In the genomic region with DNA sequence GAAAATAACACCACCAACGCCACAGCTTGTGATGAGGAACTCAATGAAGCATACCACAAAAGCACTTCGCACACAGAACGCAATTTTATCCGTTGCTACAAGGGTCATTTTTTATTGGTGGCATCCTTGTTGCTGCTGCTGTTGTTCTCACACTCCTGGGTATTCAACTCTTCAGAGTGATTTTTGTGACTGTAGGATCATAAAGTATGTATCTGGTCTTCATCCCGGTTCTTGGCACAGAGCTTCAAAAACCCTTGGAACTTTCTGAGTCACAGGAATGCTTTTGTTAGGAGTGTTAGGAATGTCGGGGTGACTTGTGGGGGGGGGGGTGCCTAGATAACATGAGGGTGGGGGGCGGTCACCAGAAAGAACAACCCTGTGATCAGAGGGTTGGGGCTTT, we compare ENCODE assay signal across 22 cellular contexts.
DNase-seq lines count a peak whose midpoint lies in the region; ATAC-seq, FAIRE-seq and TF ChIP-seq lines count a peak whose summit lies in the region.
"Had no signal": no experiment of that assay in that cellular context is flagged by ENCODE, and none has a peak within 500 bp of the region (broad histone marks: within the 10 kb centered on the region; RNA-seq: fewer than 3 reads in every experiment).

No MANE protein-coding gene starts in this region.

- peaks cover 0 to 12% (median 0%) of the 10 kb centered on the region in 11 experiments; a peak in 2 of 22 replicates for H4K20me1 ChIP-seq in BLaER1 treated with 17β-estradiol and CSF1 and Interleukin-3, amounts not matched to agents 10 nM and 100 nM

- H3K9ac ChIP-seq in BLaER1 treated with 17β-estradiol and CSF1 and Interleukin-3, amounts not matched to agents 10 nM and 100 nM = peak overlapping the region in 8 of 11 experiments; percentile 43 to 87 (median 80); a peak in 14 of 22 replicates

- no peaks in the 10 kb centered on the region for H3K27me3 ChIP-seq in BLaER1 treated with 17β-estradiol and CSF1 and Interleukin-3, amounts not matched to agents 10 nM and 100 nM
- H3K27me3 ChIP-seq: colonic mucosa had no signal

- ATAC-seq in natural killer cell (no peak), GM21526 (IDR thresholded peaks at IDR 0.05; ENCODE audit: low FRiP score, unreplicated experiment) (no peak)
- ATAC-seq: activated CD8-positive, alpha-beta T cell treated with anti-CD3 and anti-CD28 coated beads for 36 hours; left ventricle myocardium superior had no signal

- H3K4me3 ChIP-seq in BLaER1 treated with 17β-estradiol and CSF1 and Interleukin-3, amounts not matched to agents 10 nM and 100 nM = no peak overlapping the region; a peak in 1 of 20 replicates
- H3K4me3 ChIP-seq in retinal pigment epithelial cell (ENCODE audit: low read length) = no peak overlapping the region
- H3K4me3 ChIP-seq: colonic mucosa had no signal

- H3K36me3 ChIP-seq in BLaER1 treated with 17β-estradiol and CSF1 and Interleukin-3, amounts not matched to agents 10 nM and 100 nM = peaks cover 19 to 78% (median 74%) of the 10 kb centered on the region in 11 experiments
- H3K36me3 ChIP-seq: colonic mucosa had no signal

- H3K4me2 ChIP-seq in BLaER1 treated with 17β-estradiol and CSF1 and Interleukin-3, amounts not matched to agents 10 nM and 100 nM = peak overlapping the region; percentile 15 to 97 (median 91)

- H3K4me3 Mint-ChIP-seq in natural killer cell = no peak overlapping the region
- H3K4me3 Mint-ChIP-seq: activated B cell treated with CpG ODN at 0.5 μM for 24 hours; activated CD8-positive, alpha-beta T cell treated with anti-CD3 and anti-CD28 coated beads for 36 hours; activated naive CD4-positive, alpha-beta T cell treated with anti-CD3 and anti-CD28 coated beads for 36 hours; activated T-cell treated with anti-CD3 and anti-CD28 coated beads, Interleukin-2, amount 50 U/mL, for 24 hours had no signal

- FAIRE-seq in HTR-8/SVneo (lab: Jason Lieb, UNC) (peak; percentile 33), endometrium (lab: Jason Lieb, UNC) (peak; percentile 23)
- FAIRE-seq: endothelial cell of umbilical vein, small intestine had no signal

- H3K27me3 Mint-ChIP-seq in natural killer cell (ENCODE audit: low read depth in 2 of 2) = peaks cover 0 to 6% of the 10 kb centered on the region in 2 donors
- H3K27me3 Mint-ChIP-seq: activated CD8-positive, alpha-beta T cell treated with anti-CD3 and anti-CD28 coated beads for 36 hours had no signal

- H3K9me3 Mint-ChIP-seq in natural killer cell = no peaks in the 10 kb centered on the region
- H3K9me3 Mint-ChIP-seq: activated B cell treated with CpG ODN at 0.5 μM for 24 hours; activated CD8-positive, alpha-beta T cell treated with anti-CD3 and anti-CD28 coated beads for 36 hours; activated naive CD4-positive, alpha-beta T cell treated with anti-CD3 and anti-CD28 coated beads for 36 hours; activated T-cell treated with anti-CD3 and anti-CD28 coated beads, Interleukin-2, amount 50 U/mL, for 24 hours had no signal

- intact Hi-C loops in natural killer cell (cut with micrococcal nuclease) = no loop called here

- DNase-seq in HTR-8/SVneo (ENCODE audit: insufficient read length, low spot score) = no peak
- peak; percentile 46 for DNase-seq in retinal pigment epithelial cell (ENCODE audit: low read depth)
- no peak for DNase-seq in natural killer cell
- no peak for DNase-seq in GDM1 (lab: John Stamatoyannopoulos, UW)
- DNase-seq in cerebellar nuclear complex (lab: John Stamatoyannopoulos, UW) = no peak
- DNase-seq: activated B cell treated with CpG ODN at 0.5 μM for 24 hours; activated CD8-positive, alpha-beta T cell treated with anti-CD3 and anti-CD28 coated beads for 36 hours; activated naive CD4-positive, alpha-beta T cell treated with anti-CD3 and anti-CD28 coated beads for 36 hours; activated T-cell treated with anti-CD3 and anti-CD28 coated beads, Interleukin-2, amount 50 U/mL, for 24 hours; AML-193; colonic mucosa; left ventricle myocardium superior; NCI-H1694 treated with DMSO at 0.1 percent for 48 hours; NCI-H526 treated with DMSO at 0.1 percent for 48 hours; occipital lobe; small intestine; stimulated activated CD4-positive, alpha-beta T cell treated with anti-CD3 and anti-CD28 coated beads, Interleukin-4, amount 100 ng/mL, for 1 hour; T-helper 2 cell had no signal

- no peak overlapping the region for H3K27ac Mint-ChIP-seq in natural killer cell
- H3K27ac Mint-ChIP-seq: activated B cell treated with CpG ODN at 0.5 μM for 24 hours; activated CD8-positive, alpha-beta T cell treated with anti-CD3 and anti-CD28 coated beads for 36 hours; activated naive CD4-positive, alpha-beta T cell treated with anti-CD3 and anti-CD28 coated beads for 36 hours; activated T-cell treated with anti-CD3 and anti-CD28 coated beads, Interleukin-2, amount 50 U/mL, for 24 hours had no signal

- peak overlapping the region in 9 of 11 experiments; percentile 49 to 94 (median 89); a peak in 17 of 22 replicates for H3K27ac ChIP-seq in BLaER1 treated with 17β-estradiol and CSF1 and Interleukin-3, amounts not matched to agents 10 nM and 100 nM

- H3K9me3 ChIP-seq in BLaER1 treated with 17β-estradiol and CSF1 and Interleukin-3, amounts not matched to agents 10 nM and 100 nM (replicated peaks in 1 of 11) = peaks cover 0 to 30% (median 11%) of the 10 kb centered on the region in 11 experiments; a peak in 14 of 22 replicates
- H3K9me3 ChIP-seq: colonic mucosa had no signal

- H3K36me3 Mint-ChIP-seq in natural killer cell = no peaks in the 10 kb centered on the region

- H3K4me1 Mint-ChIP-seq in natural killer cell = peaks cover 3 to 4% of the 10 kb centered on the region in 2 donors

- no peak for TF ChIP-seq CTCF in retinal pigment epithelial cell (conservative IDR thresholded peaks at IDR 0.05; ENCODE audit: low read depth, low read length)
- no peak for TF ChIP-seq CTCF in natural killer cell (IDR thresholded peaks at IDR 0.05)

- peaks cover 47 to 88% (median 79%) of the 10 kb centered on the region in 10 experiments for H3K4me1 ChIP-seq in BLaER1 treated with 17β-estradiol and CSF1 and Interleukin-3, amounts not matched to agents 10 nM and 100 nM
